In the genomic region with DNA sequence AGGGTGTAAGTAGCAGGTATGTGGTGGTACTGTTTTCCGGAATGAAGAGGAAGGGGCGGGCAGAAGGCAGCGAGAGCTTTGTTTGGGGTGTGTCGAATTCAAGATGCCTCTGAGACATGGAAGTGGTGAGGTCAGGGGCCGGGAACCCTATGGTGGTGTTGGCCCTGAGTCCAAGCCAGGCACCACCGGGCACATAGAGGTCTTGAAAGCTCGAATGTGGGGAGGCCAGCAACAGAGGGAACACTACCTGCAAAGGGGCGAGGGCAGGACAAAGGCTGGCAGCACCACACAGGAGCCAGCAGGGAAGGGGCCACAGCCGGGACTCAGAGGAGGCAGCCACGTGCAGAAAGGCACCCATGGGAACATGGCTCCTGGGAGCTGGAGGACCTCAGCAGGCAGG, we compare ENCODE assay signal across 20 cellular contexts. TPM values are rescaled to one million over a fixed set of nuclear protein-coding genes. Genes with fewer than 3 reads are reported as not detected.
DNase-seq lines count a peak whose midpoint lies in the region; ATAC-seq and TF ChIP-seq lines count a peak whose summit lies in the region.
"Had no signal": no experiment of that assay in that cellular context is flagged by ENCODE, and none has a peak within 500 bp of the region (broad histone marks: within the 10 kb centered on the region; RNA-seq: fewer than 3 reads in every experiment).

No MANE protein-coding gene starts in this region.

- no peak overlapping the region for H3K14ac ChIP-seq in neuronal stem cell (ENCODE audit: low read length)

- peaks cover 12% of the 10 kb centered on the region in 2 donors for H3K4me1 ChIP-seq in neuronal stem cell (ENCODE audit: control insufficient read depth in 2 of 2, insufficient read depth in 1 of 2, low read depth in 1 of 2, low read length in 2 of 2)
- H3K4me1 ChIP-seq in upper lobe of right lung: peaks cover 30% of the 10 kb centered on the region
- peaks cover 19% of the 10 kb centered on the region for H3K4me1 ChIP-seq in PC-9 (replicated peaks; ENCODE audit: insufficient read depth)

- intact Hi-C loops in Right ventricle myocardium superior (cut with DNase I): loop anchor here (10.0 kb wide), 1 partner anchor 63 kb away; no protein-coding TSS in a partner anchor
- intact Hi-C loops in left cardiac atrium (cut with DNase I): no loop called here
- intact Hi-C loops in left ventricle myocardium superior (cut with micrococcal nuclease): no loop called here
- intact Hi-C loops in upper lobe of right lung (cut with DNase I): no loop called here
- intact Hi-C loops in PC-9 (cut with micrococcal nuclease; ENCODE audit: unreplicated experiment): loop anchor here (5.0 kb wide), 1 partner anchor 60 kb away; a partner anchor contains a TSS

- H2AFZ ChIP-seq in neuronal stem cell (ENCODE audit: low read length): no peak overlapping the region
- H2AFZ ChIP-seq in PC-9: no peak overlapping the region

- no peaks in the 10 kb centered on the region for H3K9me2 ChIP-seq in PC-9 (ENCODE audit: insufficient read depth)

- no peak overlapping the region for H2BK120ac ChIP-seq in neuronal stem cell (ENCODE audit: low read depth, low read length)

- DNase-seq in Right ventricle myocardium superior (peak; percentile 22), left cardiac atrium (no peak), left ventricle myocardium superior (peak; percentile 24), neuronal stem cell (ENCODE audit: low spot score) (no peak), upper lobe of right lung (peak; percentile 42), PC-9 (no peak)
- DNase-seq: 8988T, DMS153, EL, MV-4-11, NCI-H1417, NCI-H2029, NCI-H2171, NCI-H446 treated with DMSO at 0.1 percent for 48 hours, NCI-H748 treated with DMSO at 0.1 percent for 48 hours, PC-3 had no signal

- peak overlapping the region; percentile 68 for H3K18ac ChIP-seq in neuronal stem cell (ENCODE audit: low read length)

- H4K20me1 ChIP-seq in PC-9 (ENCODE audit: insufficient read depth): no peaks in the 10 kb centered on the region

- H3K4ac ChIP-seq in neuronal stem cell (ENCODE audit: low read length): no peak overlapping the region

- H3K27me3 ChIP-seq in neuronal stem cell (ENCODE audit: control insufficient read depth in 3 of 3, insufficient read depth in 3 of 3, low read depth in 1 of 3, low read length in 3 of 3) (no peaks in the 10 kb centered on the region), upper lobe of right lung (no peaks in the 10 kb centered on the region), PC-9 (ENCODE audit: insufficient read depth, low read depth) (no peaks in the 10 kb centered on the region)

- no peak for TF ChIP-seq CTCF in upper lobe of right lung (IDR thresholded peaks at IDR 0.05)
- no peak for TF ChIP-seq CTCF in PC-9 (conservative IDR thresholded peaks at IDR 0.05)

- H2BK15ac ChIP-seq in neuronal stem cell (ENCODE audit: low read length): peak overlapping the region; percentile 2

- CTCF ChIA-PET in PC-9 (lab: Charles Lee): interaction anchor here (0.7 kb wide), 1 partner anchor 10 kb away, joined by 3 read pairs; no protein-coding TSS in a partner anchor

- H3K4me3 ChIP-seq in neuronal stem cell (ENCODE audit: low read length in 2 of 2) (no peak overlapping the region), upper lobe of right lung (no peak overlapping the region), PC-9 (no peak overlapping the region)
- H3K4me3 ChIP-seq: K562, SK-N-MC had no signal

- no peak overlapping the region for H3K23ac ChIP-seq in neuronal stem cell (ENCODE audit: low read depth, low read length, poor library complexity)

- H2BK5ac ChIP-seq in neuronal stem cell (ENCODE audit: low read length): no peak overlapping the region

- no peak overlapping the region for H4K91ac ChIP-seq in neuronal stem cell (ENCODE audit: low read depth, low read length, poor library complexity)

- H3K79me1 ChIP-seq in neuronal stem cell (ENCODE audit: low read depth, low read length): no peaks in the 10 kb centered on the region

- POLR2A ChIA-PET in PC-9 (lab: Charles Lee; ENCODE audit: unreplicated experiment): no interaction called here

- H3K36me3 ChIP-seq in neuronal stem cell (replicated peaks in 1 of 2; ENCODE audit: control insufficient read depth in 2 of 2, insufficient read depth in 2 of 2, low read length in 2 of 2) (no peaks in the 10 kb centered on the region), upper lobe of right lung (no peaks in the 10 kb centered on the region), PC-9 (ENCODE audit: low read depth) (no peaks in the 10 kb centered on the region)

- H3K79me2 ChIP-seq in PC-9 (ENCODE audit: low read depth): no peaks in the 10 kb centered on the region

- no TSS peak for BruUV-seq in PC-9 (replicated peaks; lab: Mats Ljungman, UMichigan)

- peaks cover 12 to 18% of the 10 kb centered on the region in 2 donors for H3K9me3 ChIP-seq in neuronal stem cell (replicated peaks in 1 of 2; ENCODE audit: control insufficient read depth in 2 of 2, insufficient read depth in 1 of 2, low read depth in 1 of 2, low read length in 2 of 2)
- H3K9me3 ChIP-seq in upper lobe of right lung: peaks cover 5% of the 10 kb centered on the region
- 0 out of 2 replicates have a peak, but pooled peaks cover 3% of the 10 kb centered on the region for H3K9me3 ChIP-seq in PC-9 (ENCODE audit: insufficient read depth, low read depth)

- ATAC-seq in Right ventricle myocardium superior (ENCODE audit: poor library complexity): no peak
- no peak for ATAC-seq in left cardiac atrium
- ATAC-seq in left ventricle myocardium superior: no peak
- ATAC-seq in upper lobe of right lung: no peak
- no peak for ATAC-seq in HG02852 (IDR thresholded peaks at IDR 0.05; ENCODE audit: unreplicated experiment)
- ATAC-seq in HG02623 (IDR thresholded peaks at IDR 0.05; ENCODE audit: unreplicated experiment): no peak
- ATAC-seq: K562, PC-3 had no signal

- no peak overlapping the region for H4K8ac ChIP-seq in neuronal stem cell (ENCODE audit: low read depth, low read length)

- H3F3A ChIP-seq in PC-9 (ENCODE audit: insufficient read depth, low read depth): 0 out of 2 replicates have a peak, but pooled peaks cover 3% of the 10 kb centered on the region

- H3K4me2 ChIP-seq in neuronal stem cell (ENCODE audit: insufficient read depth, low read length, poor library complexity, severe bottlenecking) (no peak overlapping the region), PC-9 (no peak overlapping the region)

- no CpG with 5 or more reads among the region's 10 CpGs for WGBS in neuronal stem cell (ENCODE audit: extremely low coverage in 2 of 2, insufficient read length in 2 of 2, insufficient replicate concordance in 1 of 2), 2 donors

- H3K27ac ChIP-seq in neuronal stem cell (replicated peaks; ENCODE audit: low read length): no peak overlapping the region
- no peak overlapping the region for H3K27ac ChIP-seq in upper lobe of right lung
- no peak overlapping the region for H3K27ac ChIP-seq in PC-9
- H3K27ac ChIP-seq: SK-N-MC had no signal

- H3K9ac ChIP-seq in neuronal stem cell (ENCODE audit: low read depth, low read length, poor library complexity): peak overlapping the region; percentile 13

- H2BK12ac ChIP-seq in neuronal stem cell (ENCODE audit: low read length): no peak overlapping the region

- H2AK5ac ChIP-seq in neuronal stem cell (ENCODE audit: low read depth, low read length): peak overlapping the region; percentile 76

RNA-seq across cellular contexts. Expression of a gene that starts 57.8 kb away (rescaled TPM):
- total RNA-seq in Right ventricle myocardium superior (37.7 TPM), left cardiac atrium (10 to 100 TPM; 23.3 to 44.2 TPM), left ventricle myocardium superior (42.0 TPM), upper lobe of right lung (42.1 TPM), PC-9 (2021) (5.1 and 7.6 TPM in 2 replicates)
- 45.4 TPM for polyA plus RNA-seq in neuronal stem cell (2013, experiment 1 of 2)
- polyA plus RNA-seq in neuronal stem cell (2013, experiment 2 of 2): 48.3 TPM

Comparison
In these comparisons a context has a peak if more than half of its experiments do, and no peak if none do; other contexts are left out.
1. DNase-seq: peak in Right ventricle myocardium superior (single experiment), left ventricle myocardium superior (single experiment) and upper lobe of right lung (single experiment); none in left cardiac atrium (single experiment), neuronal stem cell (single experiment) and PC-9 (0 of 2).
2. intact Hi-C loops: an anchor here in Right ventricle myocardium superior (10.0 kb wide) and PC-9 (5.0 kb wide); none called in left cardiac atrium, left ventricle myocardium superior and upper lobe of right lung.